In the genomic region with DNA sequence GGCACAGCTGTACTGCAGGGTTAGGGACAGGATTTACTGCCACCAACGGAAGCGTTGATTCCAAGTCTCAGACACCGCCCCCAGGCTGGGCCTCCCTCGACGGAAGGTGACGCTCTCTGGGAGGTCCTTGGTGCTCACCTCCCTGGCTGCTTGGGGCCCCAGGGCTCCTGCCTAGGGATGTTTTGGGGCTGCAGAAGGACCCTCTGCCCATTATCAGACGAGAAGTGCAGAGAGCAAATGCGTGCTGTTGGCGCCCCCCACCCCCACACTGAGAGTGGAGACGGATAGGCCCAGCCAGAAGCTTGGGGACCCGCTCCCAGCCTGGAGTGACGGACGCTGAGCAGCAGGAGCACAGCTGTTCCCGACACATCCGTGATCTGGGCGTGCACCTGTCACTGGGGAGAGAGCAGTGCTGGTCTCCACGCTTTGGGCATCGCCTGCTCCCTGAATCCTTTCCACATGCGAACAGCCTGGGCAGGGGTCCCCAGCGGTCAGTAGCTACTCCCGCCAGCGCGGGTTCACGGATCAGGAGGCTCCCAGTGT, we compare ENCODE assay signal across 16 cellular contexts. TPM values are rescaled to one million over a fixed set of nuclear protein-coding genes. Genes with fewer than 3 reads are reported as not detected.
A peak's percentile ranks its signal among the peaks of the same experiment; 100 is the strongest.
DNase-seq lines count a peak whose midpoint lies in the region; TF ChIP-seq lines count a peak whose summit lies in the region.
"Had no signal": no experiment of that assay in that cellular context is flagged by ENCODE, and none has a peak within 500 bp of the region (broad histone marks: within the 10 kb centered on the region; RNA-seq: fewer than 3 reads in every experiment).

No MANE protein-coding gene starts in this region.

- peaks cover 6% of the 10 kb centered on the region for H3K36me3 Mint-ChIP-seq in glutamatergic neuron (ENCODE audit: unreplicated experiment)
- no peaks in the 10 kb centered on the region for H3K36me3 Mint-ChIP-seq in HFFc6 (ENCODE audit: low read depth)
- H3K36me3 Mint-ChIP-seq: WTC11 had no signal

- peak; percentile 71 for DNase-seq in activated CD4-positive, alpha-beta T cell treated with anti-CD3 and anti-CD28 coated beads for 48 hours
- DNase-seq in activated CD4-positive, alpha-beta T cell treated with anti-CD3 and anti-CD28 coated beads for 4 hours = no peak
- DNase-seq in activated CD4-positive, alpha-beta T cell treated with anti-CD3 and anti-CD28 coated beads, Interleukin-2, amount 50 U/mL, for 1 hour = peak; percentile 35
- DNase-seq in glutamatergic neuron = peak; percentile 74
- peak; percentile 50 for DNase-seq in stimulated activated CD4-positive, alpha-beta T cell treated with anti-CD3 and anti-CD28 coated beads, Interleukin-4, amount 100 ng/mL, for 1 hour
- no peak for DNase-seq in HFFc6
- DNase-seq in cerebellum (ENCODE audit: low spot score) = no peak
- DNase-seq in medulla oblongata (ENCODE audit: extremely low spot score) = no peak
- DNase-seq: activated T-cell treated with anti-CD3 and anti-CD28 coated beads, Interleukin-2, amount 50 U/mL, for 48 hours; CD8-positive, alpha-beta memory T cell; lower lobe of right lung; NCI-H1694; NCI-H526; trophoblast cell had no signal

- peaks cover 20% of the 10 kb centered on the region for H3K9me3 Mint-ChIP-seq in glutamatergic neuron (ENCODE audit: unreplicated experiment)
- H3K9me3 Mint-ChIP-seq in HFFc6 = peaks cover 3% of the 10 kb centered on the region; the same call in 1 of the 2 replicates

- no peak for TF ChIP-seq CTCF in glutamatergic neuron (IDR thresholded peaks at IDR 0.05; ENCODE audit: partially characterized antibody, unreplicated experiment)
- TF ChIP-seq CTCF in HFFc6 (IDR thresholded peaks at IDR 0.05) = no peak

- H3K4me3 Mint-ChIP-seq in glutamatergic neuron (ENCODE audit: unreplicated experiment) (peak overlapping the region; percentile 52), HFFc6 (no peak overlapping the region)
- H3K4me3 Mint-ChIP-seq: WTC11 had no signal

- peak overlapping the region; percentile 92 for H3K27ac Mint-ChIP-seq in glutamatergic neuron (ENCODE audit: unreplicated experiment)
- no peak overlapping the region for H3K27ac Mint-ChIP-seq in HFFc6
- H3K27ac Mint-ChIP-seq: WTC11 had no signal

- H3K4me1 Mint-ChIP-seq in glutamatergic neuron (ENCODE audit: low read depth, unreplicated experiment) (peaks cover 27% of the 10 kb centered on the region), HFFc6 (ENCODE audit: low read depth) (no peaks in the 10 kb centered on the region)

- H3K27me3 Mint-ChIP-seq in glutamatergic neuron (ENCODE audit: unreplicated experiment) (peaks cover 22% of the 10 kb centered on the region), HFFc6 (ENCODE audit: insufficient read depth) (peaks cover 28% of the 10 kb centered on the region)

RNA-seq across cellular contexts. Expression of gene SOX8, which starts 5.1 kb away (rescaled TPM):
- total RNA-seq in glutamatergic neuron (ENCODE audit: unreplicated experiment) (7.0 TPM), cerebellum (18.6 TPM)
- under 1 TPM in 2 of 6 experiments, not detected in 4; 0.05 to 0.07 TPM for total RNA-seq in HFFc6 (2021; fragmentation: NEBNext Ultra II Directional; extraction: Animal tissue kit (Norgen Biotek cat#: 25700))
- total RNA-seq: fibroblast of lung had no signal

RNA-seq across cellular contexts. Expression of gene LMF1, which starts 5.7 kb away (rescaled TPM):
- total RNA-seq in glutamatergic neuron (ENCODE audit: unreplicated experiment) (17.4 TPM), cerebellum (11.4 TPM)
- total RNA-seq in HFFc6 (2021; fragmentation: NEBNext Ultra II Directional; extraction: Animal tissue kit (Norgen Biotek cat#: 25700)) = 10 to 100 TPM; 10.9 to 19.3 (median 14.2) TPM

Comparison
In these comparisons a context has a peak if more than half of its experiments do, and no peak if none do; other contexts are left out.
1. DNase-seq: peak in activated CD4-positive, alpha-beta T cell treated with anti-CD3 and anti-CD28 coated beads for 48 hours (single experiment), activated CD4-positive, alpha-beta T cell treated with anti-CD3 and anti-CD28 coated beads, Interleukin-2, amount 50 U/mL, for 1 hour (single experiment), glutamatergic neuron (single experiment) and stimulated activated CD4-positive, alpha-beta T cell treated with anti-CD3 and anti-CD28 coated beads, Interleukin-4, amount 100 ng/mL, for 1 hour (single experiment); none in activated CD4-positive, alpha-beta T cell treated with anti-CD3 and anti-CD28 coated beads for 4 hours (0 of 2), HFFc6 (single experiment), cerebellum (single experiment) and medulla oblongata (single experiment).